In genomic region chr7:85185355-85186082, GRCh38 we compare ENCODE assay signal across 9 cellular contexts. TPM values are rescaled to one million over a fixed set of nuclear protein-coding genes. Genes with fewer than 3 reads are reported as not detected.
DNase-seq lines count a peak whose midpoint lies in the region; ATAC-seq and TF ChIP-seq lines count a peak whose summit lies in the region.
"Had no signal": no experiment of that assay in that cellular context is flagged by ENCODE, and none has a peak within 500 bp of the region (broad histone marks: within the 10 kb centered on the region; RNA-seq: fewer than 3 reads in every experiment).

No MANE protein-coding gene starts in this region.

- peak overlapping the region; percentile 72 for H3K27ac ChIP-seq in Panc1 (ENCODE audit: low read length)
- H3K27ac ChIP-seq in mucosa of rectum (ENCODE audit: low read depth in 2 of 2, low read length in 2 of 2): peak overlapping the region; percentile 35 to 41
- H3K27ac ChIP-seq: C4-2B had no signal

- in situ Hi-C loops in Panc1 (cut with HindIII; ENCODE audit: low pct_unique_long_range_greater_than_20kb, low sequenced_read_pairs): no loop called here

- peak; percentile 18 to 48 for DNase-seq in NCI-H2081 (lab: John Stamatoyannopoulos, UW)
- no peak for DNase-seq in NCI-H2081 treated with DMSO at 0.1 percent for 48 hours (lab: John Stamatoyannopoulos, UW)
- DNase-seq in Panc1 (ENCODE audit: low read depth, low spot score): no peak

- ATAC-seq in Panc1 (peak; percentile 65), esophagus mucosa (peak; percentile 45), GM21825 (IDR thresholded peaks at IDR 0.05; ENCODE audit: unreplicated experiment) (no peak), GM18861 (IDR thresholded peaks at IDR 0.05; ENCODE audit: unreplicated experiment) (no peak), HG02852 (IDR thresholded peaks at IDR 0.05; ENCODE audit: unreplicated experiment) (no peak)

- no peaks in the 10 kb centered on the region; the same call in 1 of the 2 replicates for H3K36me3 ChIP-seq in Panc1 (ENCODE audit: control insufficient read depth, insufficient read depth, low read length)
- H3K36me3 ChIP-seq in mucosa of rectum (ENCODE audit: control insufficient read depth in 2 of 2, insufficient read depth in 2 of 2, low read length in 2 of 2): no peaks in the 10 kb centered on the region

- peaks cover 9% of the 10 kb centered on the region for H3K4me1 ChIP-seq in Panc1 (ENCODE audit: control insufficient read depth, insufficient read depth, low read length)
- no peaks in the 10 kb centered on the region for H3K4me1 ChIP-seq in mucosa of rectum (ENCODE audit: control insufficient read depth in 2 of 2, insufficient read depth in 2 of 2, low read length in 2 of 2)

- CTCF ChIA-PET in Panc1 (lab: Charles Lee): no interaction called here

- intact Hi-C loops in Panc1 (cut with micrococcal nuclease; ENCODE audit: unreplicated experiment): loop anchor here (5.0 to 10.0 kb wide), 3 partner anchors 143 to 569 kb away; no protein-coding TSS in a partner anchor

- BruUV-seq in Panc1 (replicated peaks; lab: Mats Ljungman, UMichigan): no TSS peak

- no peaks in the 10 kb centered on the region for H3K9me3 ChIP-seq in Panc1 (ENCODE audit: control insufficient read depth, insufficient read depth, low read depth, low read length)
- H3K9me3 ChIP-seq in mucosa of rectum (ENCODE audit: control insufficient read depth in 2 of 2, low read length in 2 of 2): no peaks in the 10 kb centered on the region

- POLR2A ChIA-PET in Panc1 (lab: Charles Lee): interaction anchor here (0.7 kb wide), 1 partner anchor 1445 kb away, joined by 12 read pairs; no protein-coding TSS in a partner anchor

- H3K27me3 ChIP-seq in Panc1 (ENCODE audit: control insufficient read depth, insufficient read depth, low read length) (peaks cover 6% of the 10 kb centered on the region), mucosa of rectum (ENCODE audit: control insufficient read depth in 2 of 2, insufficient read depth in 2 of 2, low read length in 2 of 2) (peaks cover 4 to 8% of the 10 kb centered on the region in 2 donors)

- H3K4me3 ChIP-seq in Panc1 (ENCODE audit: low read depth in 2 of 2, low read length in 2 of 2): peak overlapping the region; percentile 65 to 67
- peak overlapping the region; percentile 64 to 71 for H3K4me3 ChIP-seq in mucosa of rectum (ENCODE audit: low read length in 2 of 2)

- no peak for TF ChIP-seq CTCF in Panc1 (IDR thresholded peaks at IDR 0.05)

- H3K9ac ChIP-seq in mucosa of rectum (ENCODE audit: low read depth in 1 of 2, low read length in 2 of 2): peak overlapping the region; percentile 42 to 49

RNA-seq across cellular contexts. Expression of gene SEMA3D, which starts 1.3 kb away (rescaled TPM):
- 11.5 TPM for total RNA-seq in Panc1 (2021; ENCODE audit: unreplicated experiment)
- polyA plus RNA-seq in Panc1 (2012; ENCODE audit: insufficient read length): 6.6 TPM
- 0.16 TPM for total RNA-seq in esophagus mucosa

Comparison
In these comparisons a context has a peak if more than half of its experiments do, and no peak if none do; other contexts are left out.
1. DNase-seq: peak in NCI-H2081 (2 of 2); none in NCI-H2081 treated with DMSO at 0.1 percent for 48 hours (single experiment) and Panc1 (single experiment).
2. ATAC-seq: peak in Panc1 (single experiment) and esophagus mucosa (single experiment); none in GM21825 (single experiment), GM18861 (single experiment) and HG02852 (single experiment).
3. RNA of gene SEMA3D, which starts 1.3 kb away (total RNA-seq): 11.5 TPM in Panc1 (single experiment); 0.16 TPM in esophagus mucosa (single experiment); every median in the first group is over 10 times any median in the second.